9 cellular contexts compared by ENCODE assay signal in the genomic region with DNA sequence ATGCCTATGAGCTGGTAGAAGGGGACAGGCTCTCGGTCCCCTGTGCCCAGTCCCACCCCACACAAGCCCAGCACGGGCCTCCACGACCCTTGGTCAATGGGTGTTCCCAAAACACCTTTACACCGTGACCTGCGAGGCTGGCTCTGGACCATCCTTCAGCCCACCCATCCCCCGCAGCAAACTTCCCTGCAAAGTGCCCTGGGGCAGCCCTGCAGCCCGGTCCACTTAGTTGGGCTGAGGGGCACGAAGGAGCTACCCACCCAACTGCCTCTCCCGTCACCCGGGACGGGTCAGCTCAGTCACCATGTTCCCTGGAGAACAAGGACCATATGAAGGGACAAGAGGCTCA. TPM values are rescaled to one million over a fixed set of nuclear protein-coding genes. Genes with fewer than 3 reads are reported as not detected.
DNase-seq lines count a peak whose midpoint lies in the region; ATAC-seq, FAIRE-seq and TF ChIP-seq lines count a peak whose summit lies in the region.
"Had no signal": no experiment of that assay in that cellular context is flagged by ENCODE, and none has a peak within 500 bp of the region (broad histone marks: within the 10 kb centered on the region; RNA-seq: fewer than 3 reads in every experiment).

No MANE protein-coding gene starts in this region.

- peak overlapping the region; percentile 68 for H3K9ac ChIP-seq in Loucy (ENCODE audit: low read depth, low read length, poor library complexity, severe bottlenecking)
- peak overlapping the region; percentile 56 for H3K9ac ChIP-seq in astrocyte (ENCODE audit: low read length)

- H3K4me3 ChIP-seq in Loucy (ENCODE audit: low read length, poor library complexity, severe bottlenecking) (peak overlapping the region; percentile 54), astrocyte (ENCODE audit: insufficient read depth, low read depth, low read length) (peak overlapping the region; percentile 11), right lobe of liver (no peak overlapping the region)

- no peak for TF ChIP-seq POLR2A in right lobe of liver (IDR thresholded peaks at IDR 0.05)

- H3K4me1 ChIP-seq in Loucy (ENCODE audit: insufficient read depth, low read length, poor library complexity, severe bottlenecking) (peaks cover 67% of the 10 kb centered on the region), astrocyte (ENCODE audit: insufficient read depth, low read length) (peaks cover 64% of the 10 kb centered on the region), right lobe of liver (peaks cover 0 to 14% (median 0%) of the 10 kb centered on the region in 4 donors)

- DNase-seq in astrocyte (ENCODE audit: low read depth) (no peak), right lobe of liver (peak in 1 of 3 donors; percentile 51), islet precursor cell (no peak), 8988T (no peak)
- DNase-seq in stimulated activated naive B cell treated with anti-CD40 and anti-IgM and Interleukin-4, amounts not matched to agents 10 μg/mL and 1 μg/mL and 100 μg/mL, for 72 hours = no peak
- no peak for DNase-seq in activated CD4-positive, CD25-positive, alpha-beta regulatory T cell treated with anti-CD3 and anti-CD28 coated beads, Interleukin-2, amount 50 U/mL, for 72 hours
- DNase-seq: activated CD4-positive, alpha-beta T cell treated with anti-CD3 and anti-CD28 coated beads for 1 hour had no signal

- peak overlapping the region; percentile 88 for H3K27ac Mint-ChIP-seq in astrocyte (ENCODE audit: unreplicated experiment)
- H3K27ac Mint-ChIP-seq in stimulated activated naive B cell treated with anti-CD40 and anti-IgM and Interleukin-4, amounts not matched to agents 10 μg/mL and 1 μg/mL and 100 μg/mL, for 72 hours = peak overlapping the region; percentile 91

- H3K36me3 ChIP-seq in Loucy (ENCODE audit: insufficient read depth, low read length) (peaks cover 88% of the 10 kb centered on the region), astrocyte (ENCODE audit: insufficient read depth, low read length) (peaks cover 57% of the 10 kb centered on the region), right lobe of liver (peaks cover 0 to 71% (median 13%) of the 10 kb centered on the region in 4 donors)

- intact Hi-C loops in right lobe of liver (cut with DNase I) = no loop called here

- TF ChIP-seq CTCF in Loucy (conservative IDR thresholded peaks at IDR 0.05; ENCODE audit: low read length) (no peak), astrocyte (IDR thresholded peaks at IDR 0.05; ENCODE audit: insufficient read depth, low read depth, low read length) (no peak), right lobe of liver (IDR thresholded peaks at IDR 0.05) (no peak)

- H3K27me3 ChIP-seq in Loucy (ENCODE audit: insufficient read depth, low read length, poor library complexity, severe bottlenecking) (no peaks in the 10 kb centered on the region), astrocyte (ENCODE audit: insufficient read depth, low read length) (no peaks in the 10 kb centered on the region), right lobe of liver (no peaks in the 10 kb centered on the region)

- H3K4me2 ChIP-seq in Loucy (ENCODE audit: low read depth, low read length, poor library complexity, severe bottlenecking) = peak overlapping the region; percentile 76
- H3K4me2 ChIP-seq in astrocyte (ENCODE audit: low read length) = peak overlapping the region; percentile 72

- H3K27ac ChIP-seq in astrocyte (ENCODE audit: low read depth, low read length) (peak overlapping the region; percentile 97), right lobe of liver (peak overlapping the region in 2 of 3 donors; percentile 13 to 43)

- no peaks in the 10 kb centered on the region for H3K27me3 Mint-ChIP-seq in astrocyte (ENCODE audit: low read depth, unreplicated experiment)
- no peaks in the 10 kb centered on the region for H3K27me3 Mint-ChIP-seq in stimulated activated naive B cell treated with anti-CD40 and anti-IgM and Interleukin-4, amounts not matched to agents 10 μg/mL and 1 μg/mL and 100 μg/mL, for 72 hours

- peaks cover 16% of the 10 kb centered on the region for H3F3A ChIP-seq in Loucy (ENCODE audit: low read depth)

- WGBS in right lobe of liver (ENCODE audit: insufficient coverage, low coverage, low lambda C conversion rate, missing lambda C conversion rate) = 90% methylated on average over 2 of the region's 11 CpGs

- ATAC-seq in right lobe of liver (no peak), GM21447 (IDR thresholded peaks at IDR 0.05; ENCODE audit: unreplicated experiment) (no peak)
- no peak for ATAC-seq in stimulated activated naive B cell treated with anti-CD40 and anti-IgM and Interleukin-4, amounts not matched to agents 10 μg/mL and 1 μg/mL and 100 μg/mL, for 72 hours (replicated peaks)

- peaks cover 80% of the 10 kb centered on the region for H4K20me1 ChIP-seq in Loucy (ENCODE audit: insufficient read depth, low read length, poor library complexity, severe bottlenecking)
- H4K20me1 ChIP-seq in astrocyte (ENCODE audit: insufficient read depth, low read length) = peaks cover 100% of the 10 kb centered on the region

- H3K9me2 ChIP-seq in Loucy (replicated peaks; ENCODE audit: low read depth, low read length) = no peaks in the 10 kb centered on the region

- H3K4me3 Mint-ChIP-seq in astrocyte (ENCODE audit: unreplicated experiment) = peak overlapping the region; percentile 14
- peak overlapping the region in 1 of 2 donors; percentile 29 for H3K4me3 Mint-ChIP-seq in stimulated activated naive B cell treated with anti-CD40 and anti-IgM and Interleukin-4, amounts not matched to agents 10 μg/mL and 1 μg/mL and 100 μg/mL, for 72 hours

- FAIRE-seq in astrocyte (lab: Jason Lieb, UNC) = no peak

- no peaks in the 10 kb centered on the region for H3K9me3 ChIP-seq in Loucy (ENCODE audit: insufficient read depth, low read depth, low read length)
- H3K9me3 ChIP-seq in astrocyte (ENCODE audit: insufficient read depth, low read depth, low read length) = no peaks in the 10 kb centered on the region
- no peaks in the 10 kb centered on the region for H3K9me3 ChIP-seq in right lobe of liver

- no peak overlapping the region for H2AFZ ChIP-seq in Loucy (ENCODE audit: low read length)
- no peak overlapping the region for H2AFZ ChIP-seq in astrocyte (ENCODE audit: low read depth, low read length)

- H3K36me3 Mint-ChIP-seq in astrocyte (ENCODE audit: low read depth, unreplicated experiment) = peaks cover 37% of the 10 kb centered on the region
- H3K36me3 Mint-ChIP-seq in stimulated activated naive B cell treated with anti-CD40 and anti-IgM and Interleukin-4, amounts not matched to agents 10 μg/mL and 1 μg/mL and 100 μg/mL, for 72 hours = peaks cover 63 to 71% of the 10 kb centered on the region in 2 donors

- peaks cover 78% of the 10 kb centered on the region for H3K4me1 Mint-ChIP-seq in astrocyte (ENCODE audit: low read depth, unreplicated experiment)
- peaks cover 47 to 69% of the 10 kb centered on the region in 2 donors for H3K4me1 Mint-ChIP-seq in stimulated activated naive B cell treated with anti-CD40 and anti-IgM and Interleukin-4, amounts not matched to agents 10 μg/mL and 1 μg/mL and 100 μg/mL, for 72 hours

- H3K9me3 Mint-ChIP-seq in astrocyte (ENCODE audit: unreplicated experiment) = no peaks in the 10 kb centered on the region
- no peaks in the 10 kb centered on the region for H3K9me3 Mint-ChIP-seq in stimulated activated naive B cell treated with anti-CD40 and anti-IgM and Interleukin-4, amounts not matched to agents 10 μg/mL and 1 μg/mL and 100 μg/mL, for 72 hours

- peaks cover 85% of the 10 kb centered on the region for H3K79me2 ChIP-seq in Loucy (ENCODE audit: insufficient read depth, low read length)
- H3K79me2 ChIP-seq in astrocyte (ENCODE audit: insufficient read depth, low read length) = peaks cover 92% of the 10 kb centered on the region

RNA-seq across cellular contexts. Expression of gene WDR1, which starts 23.4 kb away (rescaled TPM):
- total RNA-seq in astrocyte (558 and 620 TPM in 2 replicates), right lobe of liver (100 to 1,000 TPM in 1 of 6 experiments, 10 to 100 TPM in 5; 65.1 to 149 (median 76.4) TPM)

Comparison
In these comparisons a context has a peak if more than half of its experiments do, and no peak if none do; other contexts are left out.
1. H3K4me3 ChIP-seq: peak in Loucy (single experiment) and astrocyte (single experiment); none in right lobe of liver (0 of 3).